1 cellular context compared by ENCODE assay signal in the genomic region with DNA sequence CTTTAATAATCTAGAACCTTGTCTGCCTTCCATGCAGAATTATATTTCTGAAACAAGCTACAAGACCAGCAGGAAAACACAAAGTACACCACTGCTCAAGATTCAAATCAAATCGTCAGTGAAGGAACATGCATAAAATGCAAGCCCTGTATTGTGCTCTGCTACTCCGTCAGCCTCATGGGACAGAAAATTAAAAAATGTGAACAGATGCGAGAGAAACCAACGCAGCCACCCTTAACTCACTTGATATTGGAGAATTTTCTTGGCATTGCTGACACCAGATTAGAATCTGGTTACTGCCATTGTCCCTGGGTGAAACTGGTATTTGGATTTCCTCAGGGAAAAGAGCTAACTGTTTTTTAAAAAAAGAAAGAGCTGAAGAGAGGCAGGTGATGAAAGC.
TF ChIP-seq lines count a peak whose summit lies in the region.

No MANE protein-coding gene starts in this region.

TF ChIP-seq in WTC11, 78 proteins besides CTCF, POLR2A, EP300 and RAD21 (continued from another document):
- TF ChIP-seq RELA (CRISPR knock-in tag; IDR thresholded peaks at IDR 0.05; ENCODE audit: borderline replicate concordance) (no peak), MYBL2 (CRISPR knock-in tag; IDR thresholded peaks at IDR 0.05) (no peak), NFATC4 (CRISPR knock-in tag; IDR thresholded peaks at IDR 0.05) (no peak), SMAD3 (CRISPR knock-in tag; IDR thresholded peaks at IDR 0.05; ENCODE audit: borderline replicate concordance) (no peak), AFF4 (CRISPR knock-in tag; IDR thresholded peaks at IDR 0.05; ENCODE audit: borderline replicate concordance) (no peak), NR2C2 (CRISPR knock-in tag; IDR thresholded peaks at IDR 0.05) (no peak)
